Comparison of ENCODE assay signal across 1 cellular context in genomic region chr3:170007031-170007663, GRCh38.
A peak's percentile ranks its signal among the peaks of the same experiment; 100 is the strongest.
TF ChIP-seq lines count a peak whose summit lies in the region.

No MANE protein-coding gene starts in this region.

TF ChIP-seq in HepG2, 621 proteins besides CTCF, POLR2A, EP300 and RAD21 (continued from another document):
- peak; percentile 37; the same call in 1 of the 2 replicates for TF ChIP-seq GABPB1 (CRISPR knock-in tag; IDR thresholded peaks at IDR 0.05)
- no peak for TF ChIP-seq NCOR1 (IDR thresholded peaks at IDR 0.05; ENCODE audit: borderline replicate concordance, low read length)
- no peak for TF ChIP-seq GABPA (IDR thresholded peaks at IDR 0.05; ENCODE audit: low read depth, low read length)
- TF ChIP-seq GABPA (CRISPR knock-in tag; IDR thresholded peaks at IDR 0.05; ENCODE audit: low read depth) = 0 out of 2 replicates have a peak, but pooled peaks have one; percentile 36
- 0 out of 2 replicates have a peak, but pooled peaks have one; percentile 10 for TF ChIP-seq SALL1 (CRISPR knock-in tag; IDR thresholded peaks at IDR 0.05)
- TF ChIP-seq ZNF564 (CRISPR knock-in tag; IDR thresholded peaks at IDR 0.05) = no peak
- no peak for TF ChIP-seq IRF9 (CRISPR knock-in tag; IDR thresholded peaks at IDR 0.05; ENCODE audit: borderline replicate concordance)
- TF ChIP-seq, protein P1, sequence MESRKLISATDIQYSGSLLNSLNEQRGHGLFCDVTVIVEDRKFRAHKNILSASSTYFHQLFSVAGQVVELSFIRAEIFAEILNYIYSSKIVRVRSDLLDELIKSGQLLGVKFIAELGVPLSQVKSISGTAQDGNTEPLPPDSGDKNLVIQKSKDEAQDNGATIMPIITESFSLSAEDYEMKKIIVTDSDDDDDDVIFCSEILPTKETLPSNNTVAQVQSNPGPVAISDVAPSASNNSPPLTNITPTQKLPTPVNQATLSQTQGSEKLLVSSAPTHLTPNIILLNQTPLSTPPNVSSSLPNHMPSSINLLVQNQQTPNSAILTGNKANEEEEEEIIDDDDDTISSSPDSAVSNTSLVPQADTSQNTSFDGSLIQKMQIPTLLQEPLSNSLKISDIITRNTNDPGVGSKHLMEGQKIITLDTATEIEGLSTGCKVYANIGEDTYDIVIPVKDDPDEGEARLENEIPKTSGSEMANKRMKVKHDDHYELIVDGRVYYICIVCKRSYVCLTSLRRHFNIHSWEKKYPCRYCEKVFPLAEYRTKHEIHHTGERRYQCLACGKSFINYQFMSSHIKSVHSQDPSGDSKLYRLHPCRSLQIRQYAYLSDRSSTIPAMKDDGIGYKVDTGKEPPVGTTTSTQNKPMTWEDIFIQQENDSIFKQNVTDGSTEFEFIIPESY (CRISPR knock-in tag; IDR thresholded peaks at IDR 0.05) = 0 out of 2 replicates have a peak, but pooled peaks have one; percentile 18
- no peak for TF ChIP-seq NFAT5 (CRISPR knock-in tag; IDR thresholded peaks at IDR 0.05)
- no peak for TF ChIP-seq CENPT (CRISPR knock-in tag; IDR thresholded peaks at IDR 0.05; ENCODE audit: low read depth)
- TF ChIP-seq ZNF331 (CRISPR knock-in tag; IDR thresholded peaks at IDR 0.05) = no peak
- no peak for TF ChIP-seq ZNF879 (CRISPR knock-in tag; IDR thresholded peaks at IDR 0.05)
- no peak for TF ChIP-seq MAFK (conservative IDR thresholded peaks at IDR 0.05 in 1 of 2, IDR thresholded peaks at IDR 0.05 in 1 of 2; ENCODE audit: low read length in 2 of 2)
- no peak for TF ChIP-seq E2F2 (CRISPR knock-in tag; IDR thresholded peaks at IDR 0.05; ENCODE audit: borderline replicate concordance)
- peak; percentile 71; the same call in 1 of the 2 replicates for TF ChIP-seq ZNF317 (CRISPR knock-in tag; IDR thresholded peaks at IDR 0.05)
- TF ChIP-seq, protein P2, sequence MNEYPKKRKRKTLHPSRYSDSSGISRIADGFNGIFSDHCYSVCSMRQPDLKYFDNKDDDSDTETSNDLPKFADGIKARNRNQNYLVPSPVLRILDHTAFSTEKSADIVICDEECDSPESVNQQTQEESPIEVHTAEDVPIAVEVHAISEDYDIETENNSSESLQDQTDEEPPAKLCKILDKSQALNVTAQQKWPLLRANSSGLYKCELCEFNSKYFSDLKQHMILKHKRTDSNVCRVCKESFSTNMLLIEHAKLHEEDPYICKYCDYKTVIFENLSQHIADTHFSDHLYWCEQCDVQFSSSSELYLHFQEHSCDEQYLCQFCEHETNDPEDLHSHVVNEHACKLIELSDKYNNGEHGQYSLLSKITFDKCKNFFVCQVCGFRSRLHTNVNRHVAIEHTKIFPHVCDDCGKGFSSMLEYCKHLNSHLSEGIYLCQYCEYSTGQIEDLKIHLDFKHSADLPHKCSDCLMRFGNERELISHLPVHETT (CRISPR knock-in tag; conservative IDR thresholded peaks at IDR 0.05) = no peak
- TF ChIP-seq PRPF4 (IDR thresholded peaks at IDR 0.05; ENCODE audit: low read depth, low read length, poor library complexity, severe bottlenecking) = no peak
- TF ChIP-seq ATF4 (CRISPR knock-in tag; IDR thresholded peaks at IDR 0.05) = peak in 1 of 2 experiments; percentile 21; a peak in 1 of 4 replicates
- peak; percentile 26; the same call in 1 of the 2 replicates for TF ChIP-seq ELF3 (CRISPR knock-in tag; IDR thresholded peaks at IDR 0.05)
- TF ChIP-seq ELF1 (CRISPR knock-in tag; IDR thresholded peaks at IDR 0.05) = peak; percentile 39; the same call in 1 of the 2 replicates
